8 cellular contexts compared by ENCODE assay signal in the genomic region with DNA sequence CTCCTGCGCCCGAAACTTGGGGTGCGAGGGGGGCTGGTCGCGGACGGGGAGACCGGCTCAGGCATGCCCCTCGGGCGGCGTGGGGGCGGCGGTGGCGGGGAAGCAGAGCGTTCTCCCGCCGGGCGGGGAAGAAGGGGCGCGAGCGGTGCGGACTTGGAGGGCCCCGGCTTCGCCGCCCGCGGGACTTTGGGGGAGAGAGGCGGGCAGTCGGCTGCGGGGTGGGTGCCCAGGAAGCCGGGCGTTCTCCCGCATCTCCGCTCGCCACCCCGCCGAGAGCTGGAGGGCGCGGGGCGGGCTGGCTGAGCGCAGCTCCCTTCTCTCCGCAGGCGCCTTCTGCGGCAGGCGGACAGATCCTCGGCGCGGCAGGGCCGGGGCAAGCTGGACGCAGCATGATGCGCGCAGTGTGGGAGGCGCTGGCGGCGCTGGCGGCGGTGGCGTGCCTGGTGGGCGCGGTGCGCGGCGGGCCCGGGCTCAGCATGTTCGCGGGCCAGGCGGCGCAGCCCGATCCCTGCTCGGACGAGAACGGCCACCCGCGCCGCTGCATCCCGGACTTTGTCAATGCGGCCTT. TPM values are rescaled to one million over a fixed set of nuclear protein-coding genes. Genes with fewer than 3 reads are reported as not detected.
DNase-seq lines count a peak whose midpoint lies in the region; ATAC-seq and TF ChIP-seq lines count a peak whose summit lies in the region.

No MANE protein-coding gene starts in this region.

- H3K4me2 ChIP-seq in fibroblast of lung (ENCODE audit: extremely low read depth, insufficient read depth, low read length) (peak overlapping the region; percentile 92), neural progenitor cell (peak overlapping the region; percentile 99)

- H3K9ac ChIP-seq in fibroblast of lung (ENCODE audit: insufficient read depth, low read length) (no peak overlapping the region), neural progenitor cell (no peak overlapping the region)

- H3K36me3 Mint-ChIP-seq in neural progenitor cell = no peaks in the 10 kb centered on the region

- no peaks in the 10 kb centered on the region for H3K4me1 ChIP-seq in fibroblast of lung (ENCODE audit: control insufficient read depth, extremely low read depth, insufficient read depth, low read length)
- H3K4me1 ChIP-seq in neural progenitor cell = peaks cover 38% of the 10 kb centered on the region

- H3K4me3 ChIP-seq in WERI-Rb-1 (ENCODE audit: low read depth, low read length) (peak overlapping the region; percentile 77), fibroblast of lung (replicated peaks in 1 of 4; ENCODE audit: control extremely low read depth in 1 of 4, insufficient read depth in 1 of 4, low read depth in 3 of 4, low read length in 4 of 4) (peak overlapping the region in 3 of 4 experiments; percentile 31 to 57 (median 34)), neural progenitor cell (peak overlapping the region; percentile 74)

- H2AFZ ChIP-seq in fibroblast of lung (ENCODE audit: low read length) = no peak overlapping the region
- H2AFZ ChIP-seq in neural progenitor cell (replicated peaks) = peak overlapping the region; percentile 84

- H3K4me3 Mint-ChIP-seq in neural progenitor cell = peak overlapping the region; percentile 93

- H4K20me1 ChIP-seq in fibroblast of lung (ENCODE audit: control insufficient read depth, extremely low read depth, insufficient read depth, low read length) = no peaks in the 10 kb centered on the region
- H4K20me1 ChIP-seq in neural progenitor cell (ENCODE audit: low read depth) = peaks cover 34% of the 10 kb centered on the region

- peaks cover 3% of the 10 kb centered on the region for H3K9me3 Mint-ChIP-seq in neural progenitor cell

- H3K36me3 ChIP-seq in WERI-Rb-1 = no peaks in the 10 kb centered on the region
- H3K36me3 ChIP-seq in fibroblast of lung (ENCODE audit: control insufficient read depth, insufficient read depth, low read length) = no peaks in the 10 kb centered on the region
- no peaks in the 10 kb centered on the region for H3K36me3 ChIP-seq in neural progenitor cell

- H3K27ac ChIP-seq in WERI-Rb-1 (peak overlapping the region; percentile 2; the same call in 1 of the 2 replicates), fibroblast of lung (ENCODE audit: insufficient read depth, low read length) (no peak overlapping the region), neural progenitor cell (no peak overlapping the region)

- TF ChIP-seq CTCF in WERI-Rb-1 (IDR thresholded peaks at IDR 0.05; ENCODE audit: low read depth, low read length) = no peak
- no peak for TF ChIP-seq CTCF in fibroblast of lung (conservative IDR thresholded peaks at IDR 0.05 in 1 of 2, IDR thresholded peaks at IDR 0.05 in 1 of 2; ENCODE audit: low read depth in 1 of 2, low read length in 2 of 2)
- no peak for TF ChIP-seq CTCF in neural progenitor cell (IDR thresholded peaks at IDR 0.05)

- H3K27ac Mint-ChIP-seq in neural progenitor cell = no peak overlapping the region

- H3F3A ChIP-seq in neural progenitor cell (ENCODE audit: low read depth) = peaks cover 27% of the 10 kb centered on the region

- peaks cover 58% of the 10 kb centered on the region for H3K27me3 Mint-ChIP-seq in neural progenitor cell (ENCODE audit: insufficient read depth, low read depth)

- DNase-seq in NCI-H748 (lab: John Stamatoyannopoulos, UW; ENCODE audit: unreplicated experiment) (peak; percentile 76), NCI-H748 treated with DMSO at 0.1 percent for 48 hours (lab: John Stamatoyannopoulos, UW) (no peak), WERI-Rb-1 (peak; percentile 53), fibroblast of lung (ENCODE audit: low read depth in 2 of 2) (peak; percentile 15 to 51), neural progenitor cell (ENCODE audit: low spot score) (peak; percentile 76), DMS114 treated with DMSO at 0.1 percent for 48 hours (lab: John Stamatoyannopoulos, UW; ENCODE audit: unreplicated experiment) (no peak)

- ATAC-seq in HG03571 (IDR thresholded peaks at IDR 0.05; ENCODE audit: unreplicated experiment) (no peak), HG03196 (IDR thresholded peaks at IDR 0.05; ENCODE audit: unreplicated experiment) (no peak)

- no peaks in the 10 kb centered on the region for H3K9me3 ChIP-seq in WERI-Rb-1 (ENCODE audit: severe bottlenecking)
- no peaks in the 10 kb centered on the region for H3K9me3 ChIP-seq in fibroblast of lung (ENCODE audit: control insufficient read depth, insufficient read depth, low read depth, low read length)
- no peaks in the 10 kb centered on the region for H3K9me3 ChIP-seq in neural progenitor cell (ENCODE audit: low read depth)

- H3K79me2 ChIP-seq in fibroblast of lung (ENCODE audit: control insufficient read depth, insufficient read depth, low read length) (no peaks in the 10 kb centered on the region), neural progenitor cell (ENCODE audit: low read depth) (no peaks in the 10 kb centered on the region)

- peaks cover 11% of the 10 kb centered on the region for H3K4me1 Mint-ChIP-seq in neural progenitor cell

- H3K27me3 ChIP-seq in WERI-Rb-1 (ENCODE audit: insufficient read depth, low read depth, severe bottlenecking) = peaks cover 14% of the 10 kb centered on the region
- peaks cover 36% of the 10 kb centered on the region for H3K27me3 ChIP-seq in fibroblast of lung (ENCODE audit: control insufficient read depth, insufficient read depth, low read length)
- peaks cover 100% of the 10 kb centered on the region for H3K27me3 ChIP-seq in neural progenitor cell

RNA-seq across cellular contexts. Expression of a gene that starts 0.8 kb away (rescaled TPM):
- total RNA-seq in fibroblast of lung (0.51 and 3.1 TPM in 2 replicates), neural progenitor cell (ENCODE audit: low replicate concordance) (0.45 and 2.4 TPM in 2 replicates)
- 0.15 and 0.17 TPM in 2 replicates for polyA plus RNA-seq in fibroblast of lung
- 0.23 and 0.28 TPM in 2 replicates for polyA plus RNA-seq in fibroblast of lung (2012)
- polyA minus RNA-seq in fibroblast of lung (ENCODE audit: low replicate concordance) = 0.11 and 0.12 TPM in 2 replicates

RNA-seq across cellular contexts. Expression of a gene that starts 56.6 kb away (rescaled TPM):
- total RNA-seq in fibroblast of lung (not detected in 2 replicates), neural progenitor cell (ENCODE audit: low replicate concordance) (0.90 and 0.99 TPM in 2 replicates)
- polyA plus RNA-seq in fibroblast of lung = 0.15 TPM in 1 of 2 replicates, not detected in the other
- 0.08 TPM in 1 of 2 replicates, not detected in the other for polyA plus RNA-seq in fibroblast of lung (2012)
- 2.8 TPM in 1 of 2 replicates, not detected in the other for polyA minus RNA-seq in fibroblast of lung (ENCODE audit: low replicate concordance)

Comparison
In these comparisons a context has a peak if more than half of its experiments do, and no peak if none do; other contexts are left out.
1. DNase-seq: peak in NCI-H748 (single experiment), WERI-Rb-1 (single experiment), fibroblast of lung (2 of 2) and neural progenitor cell (single experiment); none in NCI-H748 treated with DMSO at 0.1 percent for 48 hours (single experiment) and DMS114 treated with DMSO at 0.1 percent for 48 hours (single experiment).
2. Peak in every context shown above with its lines, with median percentiles within 50 percentile points of each other: H3K4me3 ChIP-seq.